Comparison of ENCODE assay signal across 24 cellular contexts in the genomic region with DNA sequence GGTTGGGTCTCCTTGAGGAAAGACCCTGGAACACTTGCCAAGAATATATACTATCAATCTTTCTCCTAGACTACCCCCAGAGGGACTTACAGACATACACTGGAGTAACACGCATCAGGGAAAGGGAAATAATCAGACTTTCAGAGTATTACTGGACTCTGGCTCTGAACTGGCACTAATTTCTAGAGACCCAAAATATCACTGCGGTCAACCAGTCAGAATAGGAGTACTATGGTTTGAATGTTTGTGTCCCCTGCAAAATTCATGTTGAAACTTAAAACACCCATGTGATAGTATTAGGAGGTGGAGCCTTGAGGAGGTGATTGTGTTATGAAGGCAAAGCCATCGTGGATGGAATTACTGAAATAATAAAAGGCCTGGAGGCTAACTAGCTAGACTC.
DNase-seq lines count a peak whose midpoint lies in the region; ATAC-seq, FAIRE-seq and TF ChIP-seq lines count a peak whose summit lies in the region.
"Had no signal": no experiment of that assay in that cellular context is flagged by ENCODE, and none has a peak within 500 bp of the region (broad histone marks: within the 10 kb centered on the region; RNA-seq: fewer than 3 reads in every experiment).

No MANE protein-coding gene starts in this region.

- SMC1A ChIA-PET in GM12878 (lab: Charles Lee; ENCODE audit: uncharacterized antibody, unreplicated experiment): no interaction called here

- H3K9me3 ChIP-seq in GM12878 (replicated peaks; ENCODE audit: control insufficient read depth, insufficient read depth, low read length) (no peaks in the 10 kb centered on the region; the same call in 2 of the 3 replicates), right atrium auricular region (peaks cover 0 to 26% of the 10 kb centered on the region in 2 donors), neural progenitor cell (ENCODE audit: low read depth) (peaks cover 4% of the 10 kb centered on the region)

- H3K4me1 Mint-ChIP-seq in neural progenitor cell: peaks cover 3% of the 10 kb centered on the region
- H3K4me1 Mint-ChIP-seq: B cell had no signal

- CTCF ChIA-PET in GM12878 (lab: Yijun Ruan, JAX): no interaction called here

- H2AFZ ChIP-seq in GM12878 (ENCODE audit: control insufficient read depth, low read depth, low read length) (no peak overlapping the region), neural progenitor cell (replicated peaks) (no peak overlapping the region)

- DNase-seq in GM12878 (ENCODE audit: low read depth, low spot score) (no peak), right atrium auricular region (ENCODE audit: low spot score) (no peak), neural progenitor cell (ENCODE audit: low spot score) (no peak)
- DNase-seq: 8988T; ACHN; AML-193; CD4-positive, alpha-beta T cell; CD8-positive, alpha-beta T cell; DMS 273 treated with DMSO at 0.1 percent for 48 hours; DMS153; DMS53; DMS79; DND-41; EL; GDM1 had no signal

- no peak overlapping the region for H3K9ac ChIP-seq in GM12878 (ENCODE audit: control insufficient read depth, insufficient read depth, low read length)
- H3K9ac ChIP-seq in neural progenitor cell: no peak overlapping the region
- H3K9ac ChIP-seq: BLaER1 treated with 17β-estradiol and CSF1 and Interleukin-3, amounts not matched to agents 10 nM and 100 nM had no signal

- H3K4me3 Mint-ChIP-seq in neural progenitor cell: no peak overlapping the region
- H3K4me3 Mint-ChIP-seq: B cell; CD4-positive, alpha-beta T cell; CD8-positive, alpha-beta T cell had no signal

- no peak for TF ChIP-seq EP300 in GM12878 (IDR thresholded peaks at IDR 0.05; ENCODE audit: borderline replicate concordance in 1 of 2, control insufficient read depth in 1 of 2, low read depth in 2 of 2, low read length in 2 of 2)

- in situ Hi-C loops in GM12878 (cut with MboI): no loop called here

- H3K4me2 ChIP-seq in GM12878 (ENCODE audit: control insufficient read depth, insufficient read depth): no peak overlapping the region
- H3K4me2 ChIP-seq in neural progenitor cell: no peak overlapping the region
- H3K4me2 ChIP-seq: BLaER1 treated with 17β-estradiol and CSF1 and Interleukin-3, amounts not matched to agents 10 nM and 100 nM had no signal

- peaks cover 35% of the 10 kb centered on the region for H3K9me3 Mint-ChIP-seq in neural progenitor cell

- whole genome bisulfite sequencing in GM12878 (ENCODE audit: insufficient coverage, insufficient replicate concordance, low lambda C conversion rate, missing lambda C conversion rate): 0% methylated on average over 3 of the region's 3 CpGs

- no peaks in the 10 kb centered on the region for H3K27me3 ChIP-seq in GM12878 (replicated peaks in 1 of 2; ENCODE audit: control insufficient read depth in 2 of 2, insufficient read depth in 2 of 2, low read length in 1 of 2)
- no peaks in the 10 kb centered on the region for H3K27me3 ChIP-seq in right atrium auricular region
- H3K27me3 ChIP-seq in neural progenitor cell: peaks cover 4% of the 10 kb centered on the region
- H3K27me3 ChIP-seq: BLaER1 treated with 17β-estradiol and CSF1 and Interleukin-3, amounts not matched to agents 10 nM and 100 nM had no signal

- POLR2A ChIA-PET in GM12878 (lab: Charles Lee): no interaction called here

- FAIRE-seq in GM12878 (lab: Jason Lieb, UNC): no peak
- FAIRE-seq: A204.1, GM12891, GM19239 had no signal

- intact Hi-C loops in GM12878 (cut with micrococcal nuclease; ENCODE audit: unreplicated experiment): no loop called here

- no peak overlapping the region for H3K27ac Mint-ChIP-seq in neural progenitor cell
- H3K27ac Mint-ChIP-seq: B cell; CD4-positive, alpha-beta T cell; CD8-positive, alpha-beta T cell had no signal

- RAD21 ChIA-PET in GM12878 (lab: Charles Lee; ENCODE audit: unreplicated experiment): no interaction called here

- H3K4me1 ChIP-seq in GM12878 (ENCODE audit: control insufficient read depth, insufficient read depth, low read length) (no peaks in the 10 kb centered on the region), right atrium auricular region (no peaks in the 10 kb centered on the region), neural progenitor cell (peaks cover under 1% of the 10 kb centered on the region)
- H3K4me1 ChIP-seq: BLaER1 treated with 17β-estradiol and CSF1 and Interleukin-3, amounts not matched to agents 10 nM and 100 nM had no signal

- no peaks in the 10 kb centered on the region for H3F3A ChIP-seq in neural progenitor cell (ENCODE audit: low read depth)

- no peak for TF ChIP-seq CTCF in GM12878 (IDR thresholded peaks at IDR 0.05 in 2 of 3, conservative IDR thresholded peaks at IDR 0.05 in 1 of 3; ENCODE audit: control insufficient read depth in 2 of 3, extremely low read depth in 1 of 3, insufficient read depth in 1 of 3, low read depth in 3 of 3, low read length in 3 of 3)
- no peak for TF ChIP-seq CTCF in right atrium auricular region (IDR thresholded peaks at IDR 0.05)
- no peak for TF ChIP-seq CTCF in neural progenitor cell (IDR thresholded peaks at IDR 0.05)

- TF ChIP-seq RAD21 in GM12878 (IDR thresholded peaks at IDR 0.05; ENCODE audit: insufficient read depth, low read depth, low read length): no peak

- ATAC-seq in GM19463 (IDR thresholded peaks at IDR 0.05; ENCODE audit: unreplicated experiment): peak; percentile 50
- peak; percentile 78 for ATAC-seq in HG03442 (IDR thresholded peaks at IDR 0.05; ENCODE audit: unreplicated experiment)
- ATAC-seq in GM12878: no peak
- no peak for ATAC-seq in GM18517 (IDR thresholded peaks at IDR 0.05; ENCODE audit: unreplicated experiment)
- ATAC-seq: CD8-positive, alpha-beta T cell had no signal

- H3K79me2 ChIP-seq in GM12878 (ENCODE audit: control insufficient read depth, insufficient read depth, low read length) (no peaks in the 10 kb centered on the region), neural progenitor cell (ENCODE audit: low read depth) (no peaks in the 10 kb centered on the region)

- H3K4me3 ChIP-seq in GM12878 (no peak overlapping the region), right atrium auricular region (no peak overlapping the region), neural progenitor cell (no peak overlapping the region)
- H3K4me3 ChIP-seq: BLaER1 treated with 17β-estradiol and CSF1 and Interleukin-3, amounts not matched to agents 10 nM and 100 nM had no signal

- BruUV-seq in GM12878 (replicated peaks; lab: Mats Ljungman, UMichigan): no TSS peak

- H3K27ac ChIP-seq in GM12878 (ENCODE audit: control insufficient read depth, insufficient read depth) (no peak overlapping the region), right atrium auricular region (no peak overlapping the region), neural progenitor cell (no peak overlapping the region)
- H3K27ac ChIP-seq: BLaER1 treated with 17β-estradiol and CSF1 and Interleukin-3, amounts not matched to agents 10 nM and 100 nM; C4-2B had no signal

- peaks cover 10% of the 10 kb centered on the region for H3K27me3 Mint-ChIP-seq in neural progenitor cell (ENCODE audit: insufficient read depth, low read depth)
- H3K27me3 Mint-ChIP-seq: B cell had no signal

- H3K36me3 ChIP-seq in GM12878 (ENCODE audit: control insufficient read depth in 2 of 2, insufficient read depth in 2 of 2, low read length in 1 of 2): no peaks in the 10 kb centered on the region
- H3K36me3 ChIP-seq in right atrium auricular region: no peaks in the 10 kb centered on the region
- H3K36me3 ChIP-seq in neural progenitor cell: no peaks in the 10 kb centered on the region
- H3K36me3 ChIP-seq: BLaER1 treated with 17β-estradiol and CSF1 and Interleukin-3, amounts not matched to agents 10 nM and 100 nM had no signal

- TF ChIP-seq POLR2A in GM12878 (IDR thresholded peaks at IDR 0.05; ENCODE audit: low read depth, low read length): no peak

- peaks cover 2% of the 10 kb centered on the region for H3K36me3 Mint-ChIP-seq in neural progenitor cell
- H3K36me3 Mint-ChIP-seq: CD8-positive, alpha-beta T cell had no signal

- H4K20me1 ChIP-seq in GM12878 (ENCODE audit: control insufficient read depth, insufficient read depth) (no peaks in the 10 kb centered on the region), neural progenitor cell (ENCODE audit: low read depth) (no peaks in the 10 kb centered on the region)
- H4K20me1 ChIP-seq: BLaER1 treated with 17β-estradiol and CSF1 and Interleukin-3, amounts not matched to agents 10 nM and 100 nM had no signal

TF ChIP-seq in GM12878, 131 proteins besides CTCF, POLR2A, EP300 and RAD21:
- peak; percentile 29; the same call in 1 of the 2 replicates for TF ChIP-seq JUNB (IDR thresholded peaks at IDR 0.05)
- no peak for TF ChIP-seq HCFC1 (IDR thresholded peaks at IDR 0.05; ENCODE audit: low read length)
- 0 out of 2 replicates have a peak, but pooled peaks have one; percentile 15 for TF ChIP-seq MEF2A (IDR thresholded peaks at IDR 0.05; ENCODE audit: insufficient read depth, low read depth, low read length)
- peak; percentile 57 for TF ChIP-seq RUNX3 (IDR thresholded peaks at IDR 0.05; ENCODE audit: low read length)
TF ChIP-seq in GM12878: peak in this region for 3.

Comparison
In these comparisons a context has a peak if more than half of its experiments do, and no peak if none do; other contexts are left out.
1. ATAC-seq: peak in GM19463 (single experiment) and HG03442 (single experiment); none in GM12878 (single experiment) and GM18517 (single experiment).